1 cellular context compared by ENCODE assay signal in genomic region chr7:24591152-24591551, GRCh38.
TF ChIP-seq lines count a peak whose summit lies in the region.

No MANE protein-coding gene starts in this region.

TF ChIP-seq in GM12878, 131 proteins besides CTCF, POLR2A, EP300 and RAD21 (continued from another document):
- TF ChIP-seq, protein P1, sequence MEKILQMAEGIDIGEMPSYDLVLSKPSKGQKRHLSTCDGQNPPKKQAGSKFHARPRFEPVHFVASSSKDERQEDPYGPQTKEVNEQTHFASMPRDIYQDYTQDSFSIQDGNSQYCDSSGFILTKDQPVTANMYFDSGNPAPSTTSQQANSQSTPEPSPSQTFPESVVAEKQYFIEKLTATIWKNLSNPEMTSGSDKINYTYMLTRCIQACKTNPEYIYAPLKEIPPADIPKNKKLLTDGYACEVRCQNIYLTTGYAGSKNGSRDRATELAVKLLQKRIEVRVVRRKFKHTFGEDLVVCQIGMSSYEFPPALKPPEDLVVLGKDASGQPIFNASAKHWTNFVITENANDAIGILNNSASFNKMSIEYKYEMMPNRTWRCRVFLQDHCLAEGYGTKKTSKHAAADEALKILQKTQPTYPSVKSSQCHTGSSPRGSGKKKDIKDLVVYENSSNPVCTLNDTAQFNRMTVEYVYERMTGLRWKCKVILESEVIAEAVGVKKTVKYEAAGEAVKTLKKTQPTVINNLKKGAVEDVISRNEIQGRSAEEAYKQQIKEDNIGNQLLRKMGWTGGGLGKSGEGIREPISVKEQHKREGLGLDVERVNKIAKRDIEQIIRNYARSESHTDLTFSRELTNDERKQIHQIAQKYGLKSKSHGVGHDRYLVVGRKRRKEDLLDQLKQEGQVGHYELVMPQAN (conservative IDR thresholded peaks at IDR 0.05), result no peak
- no peak for TF ChIP-seq EZH2 (IDR thresholded peaks at IDR 0.05; ENCODE audit: borderline replicate concordance, control insufficient read depth, low read depth, low read length)
